14 cellular contexts compared by ENCODE assay signal in genomic region chr3:46484911-46485696, GRCh38. TPM values are rescaled to one million over a fixed set of nuclear protein-coding genes. Genes with fewer than 3 reads are reported as not detected.
DNase-seq lines count a peak whose midpoint lies in the region; ATAC-seq and TF ChIP-seq lines count a peak whose summit lies in the region.
"Had no signal": no experiment of that assay in that cellular context is flagged by ENCODE, and none has a peak within 500 bp of the region (broad histone marks: within the 10 kb centered on the region; RNA-seq: fewer than 3 reads in every experiment).

No MANE protein-coding gene starts in this region.

- no peaks in the 10 kb centered on the region for H3K36me3 ChIP-seq in osteoblast (ENCODE audit: insufficient read depth, low read length)

- H3K9me3 ChIP-seq in H9 (ENCODE audit: control insufficient read depth, low read depth, low read length) = no peaks in the 10 kb centered on the region
- H3K9me3 ChIP-seq in osteoblast (ENCODE audit: low read depth, low read length) = no peaks in the 10 kb centered on the region

- H3K27me3 Mint-ChIP-seq in H9 (ENCODE audit: low read depth) = peaks cover 6% of the 10 kb centered on the region; the same call in 1 of the 2 replicates
- H3K27me3 Mint-ChIP-seq in glutamatergic neuron (ENCODE audit: unreplicated experiment) = no peaks in the 10 kb centered on the region

- no peak overlapping the region for H3K27ac Mint-ChIP-seq in H9
- no peak overlapping the region for H3K27ac Mint-ChIP-seq in glutamatergic neuron (ENCODE audit: unreplicated experiment)
- H3K27ac Mint-ChIP-seq: activated naive CD8-positive, alpha-beta T cell treated with anti-CD3 and anti-CD28 coated beads, Interleukin-2, amount 10 ng/mL, durations not matched to agents 7 days and 5 days had no signal

- H2BK12ac ChIP-seq in H9 (ENCODE audit: insufficient read length, low read depth, low read length) = no peak overlapping the region

- H3K79me1 ChIP-seq in H9 (ENCODE audit: insufficient read depth, low read depth, low read length, poor library complexity, severe bottlenecking) = no peaks in the 10 kb centered on the region

- H3K79me2 ChIP-seq in H9 (ENCODE audit: insufficient read depth, low read length) = no peaks in the 10 kb centered on the region
- no peaks in the 10 kb centered on the region for H3K79me2 ChIP-seq in osteoblast (ENCODE audit: insufficient read depth, low read length)

- H3K36me3 Mint-ChIP-seq in H9 (ENCODE audit: insufficient read depth in 1 of 3, low read depth in 3 of 3) (no peaks in the 10 kb centered on the region), glutamatergic neuron (ENCODE audit: unreplicated experiment) (peaks cover 6% of the 10 kb centered on the region)
- H3K36me3 Mint-ChIP-seq: activated naive CD8-positive, alpha-beta T cell treated with anti-CD3 and anti-CD28 coated beads, Interleukin-2, amount 10 ng/mL, durations not matched to agents 7 days and 5 days had no signal

- no peak overlapping the region for H3K9ac ChIP-seq in H9 (ENCODE audit: extremely low read depth, insufficient read length, low read length)

- H3K23me2 ChIP-seq in H9 (ENCODE audit: insufficient read length, low read depth, low read length, poor library complexity, severe bottlenecking) = no peaks in the 10 kb centered on the region

- no peak overlapping the region for H4K5ac ChIP-seq in H9 (ENCODE audit: insufficient read length, low read depth, low read length)

- H3K23ac ChIP-seq in H9 (ENCODE audit: insufficient read length, low read depth, low read length) = no peak overlapping the region

- H4K91ac ChIP-seq in H9 (ENCODE audit: insufficient read length, low read depth, low read length) = no peak overlapping the region

- H3K4me3 Mint-ChIP-seq in H9 (no peak overlapping the region), glutamatergic neuron (ENCODE audit: unreplicated experiment) (no peak overlapping the region)
- H3K4me3 Mint-ChIP-seq: activated naive CD8-positive, alpha-beta T cell treated with anti-CD3 and anti-CD28 coated beads, Interleukin-2, amount 10 ng/mL, durations not matched to agents 7 days and 5 days had no signal

- peak; percentile 65 for DNase-seq in H9
- DNase-seq in NCI-H510A (lab: John Stamatoyannopoulos, UW) = peak; percentile 84
- DNase-seq in glutamatergic neuron = peak; percentile 53
- DNase-seq in osteoblast (ENCODE audit: insufficient read length, low spot score, missing footprints) = peak; percentile 74
- DNase-seq in HuH-7 (ENCODE audit: low spot score) = no peak
- no peak for DNase-seq in OCI-M1 (lab: John Stamatoyannopoulos, UW)
- no peak for DNase-seq in NK-92 (lab: John Stamatoyannopoulos, UW; ENCODE audit: unreplicated experiment)
- DNase-seq: activated naive CD8-positive, alpha-beta T cell treated with anti-CD3 and anti-CD28 coated beads, Interleukin-2, amount 10 ng/mL, durations not matched to agents 7 days and 5 days; central memory CD4-positive, alpha-beta T cell; hippocampal formation; KBM-7; mesenchymal stem cell; NCI-H2227 treated with DMSO at 0.1 percent for 48 hours had no signal

- H3K9me3 Mint-ChIP-seq in H9 (no peaks in the 10 kb centered on the region; a peak in 1 of 5 replicates), glutamatergic neuron (ENCODE audit: unreplicated experiment) (no peaks in the 10 kb centered on the region)
- H3K9me3 Mint-ChIP-seq: activated naive CD8-positive, alpha-beta T cell treated with anti-CD3 and anti-CD28 coated beads, Interleukin-2, amount 10 ng/mL, durations not matched to agents 7 days and 5 days had no signal

- H3K4me1 Mint-ChIP-seq in H9 (peaks cover 6 to 8% of the 10 kb centered on the region in 2 experiments), glutamatergic neuron (ENCODE audit: low read depth, unreplicated experiment) (peaks cover 2% of the 10 kb centered on the region)

- no peak overlapping the region for H3T11ph ChIP-seq in H9 (ENCODE audit: low read length)

- no peak overlapping the region for H4K8ac ChIP-seq in H9 (replicated peaks; ENCODE audit: insufficient read length, low read depth, low read length)

- H2BK15ac ChIP-seq in H9 (ENCODE audit: low read depth, low read length) = no peak overlapping the region

- H3K27me3 ChIP-seq in H9 (ENCODE audit: insufficient read depth, low read length) = no peaks in the 10 kb centered on the region; the same call in 1 of the 2 replicates
- H3K27me3 ChIP-seq in osteoblast (ENCODE audit: insufficient read depth, low read length) = peaks cover 18% of the 10 kb centered on the region

- H4K20me1 ChIP-seq in H9 (ENCODE audit: control insufficient read depth, insufficient read depth, insufficient read length) = no peaks in the 10 kb centered on the region
- H4K20me1 ChIP-seq in osteoblast (ENCODE audit: insufficient read depth, low read length) = no peaks in the 10 kb centered on the region

- no peak overlapping the region for H3K27ac ChIP-seq in H9 (ENCODE audit: insufficient read length, low read depth, low read length)
- no peak overlapping the region for H3K27ac ChIP-seq in osteoblast (ENCODE audit: low read depth, low read length)

- no CpG with 5 or more reads among the region's 10 CpGs for WGBS in H9 (ENCODE audit: extremely low coverage, insufficient read length, low lambda C conversion rate)

- H3K56ac ChIP-seq in H9 (ENCODE audit: insufficient read length, low read depth, low read length) = no peak overlapping the region

- H3K14ac ChIP-seq in H9 (ENCODE audit: insufficient read depth, low read length) = no peak overlapping the region

- H3K4me2 ChIP-seq in H9 (ENCODE audit: insufficient read depth, insufficient read length, low read length) = no peak overlapping the region
- no peak overlapping the region for H3K4me2 ChIP-seq in osteoblast (ENCODE audit: insufficient read depth, low read length)

- H3K4me1 ChIP-seq in H9 (ENCODE audit: insufficient read depth, low read length) = no peaks in the 10 kb centered on the region
- H3K4me1 ChIP-seq in osteoblast (ENCODE audit: insufficient read depth, low read length) = peaks cover 21% of the 10 kb centered on the region

- no peak overlapping the region for H3K4ac ChIP-seq in H9 (ENCODE audit: low read depth, low read length)

- no peak for ATAC-seq in HG02759 (IDR thresholded peaks at IDR 0.05; ENCODE audit: unreplicated experiment)

- no peak overlapping the region for H2BK120ac ChIP-seq in H9 (ENCODE audit: low read depth, low read length, poor library complexity, severe bottlenecking)

- no peak overlapping the region for H3K4me3 ChIP-seq in osteoblast (ENCODE audit: insufficient read depth, low read length)

- H2AK5ac ChIP-seq in H9 (ENCODE audit: insufficient read length, low read length) = no peak overlapping the region

- no peak overlapping the region for H2BK20ac ChIP-seq in H9 (ENCODE audit: low read depth, low read length, poor library complexity, severe bottlenecking)

- H2AFZ ChIP-seq in H9 (ENCODE audit: low read length) = no peak overlapping the region
- H2AFZ ChIP-seq in osteoblast (ENCODE audit: low read length) = no peak overlapping the region

- H3K18ac ChIP-seq in H9 (ENCODE audit: insufficient read length, low read depth, low read length) = peak overlapping the region; percentile 40

- TF ChIP-seq CTCF in H9 (conservative IDR thresholded peaks at IDR 0.05) (no peak), glutamatergic neuron (IDR thresholded peaks at IDR 0.05; ENCODE audit: partially characterized antibody, unreplicated experiment) (no peak), osteoblast (IDR thresholded peaks at IDR 0.05; ENCODE audit: extremely low read depth, low read depth, low read length) (no peak)

- no peak overlapping the region for H2BK5ac ChIP-seq in H9 (ENCODE audit: insufficient read length, low read length)

RNA-seq across cellular contexts. Expression of gene RTP3, which starts 12.7 kb away (rescaled TPM):
- not detected in 2 replicates for total RNA-seq in H9 (2021)
- total RNA-seq in glutamatergic neuron (ENCODE audit: unreplicated experiment) = not detected
- total RNA-seq in osteoblast = not detected in 2 replicates
- total RNA-seq: activated naive CD8-positive, alpha-beta T cell treated with anti-CD3 and anti-CD28 coated beads, Interleukin-2, amount 10 ng/mL, durations not matched to agents 7 days and 5 days had no signal

RNA-seq across cellular contexts. Expression of gene LTF, which starts 20.4 kb away (rescaled TPM):
- not detected in 2 replicates for total RNA-seq in H9 (2021)
- not detected for total RNA-seq in glutamatergic neuron (ENCODE audit: unreplicated experiment)
- total RNA-seq in osteoblast = 0.59 and 0.72 TPM in 2 replicates
- total RNA-seq: activated naive CD8-positive, alpha-beta T cell treated with anti-CD3 and anti-CD28 coated beads, Interleukin-2, amount 10 ng/mL, durations not matched to agents 7 days and 5 days had no signal

Comparison
In these comparisons a context has a peak if more than half of its experiments do, and no peak if none do; other contexts are left out.
1. DNase-seq: peak in H9 (single experiment), NCI-H510A (single experiment), glutamatergic neuron (single experiment) and osteoblast (single experiment); none in HuH-7 (single experiment), OCI-M1 (single experiment) and NK-92 (single experiment).